In the genomic region with DNA sequence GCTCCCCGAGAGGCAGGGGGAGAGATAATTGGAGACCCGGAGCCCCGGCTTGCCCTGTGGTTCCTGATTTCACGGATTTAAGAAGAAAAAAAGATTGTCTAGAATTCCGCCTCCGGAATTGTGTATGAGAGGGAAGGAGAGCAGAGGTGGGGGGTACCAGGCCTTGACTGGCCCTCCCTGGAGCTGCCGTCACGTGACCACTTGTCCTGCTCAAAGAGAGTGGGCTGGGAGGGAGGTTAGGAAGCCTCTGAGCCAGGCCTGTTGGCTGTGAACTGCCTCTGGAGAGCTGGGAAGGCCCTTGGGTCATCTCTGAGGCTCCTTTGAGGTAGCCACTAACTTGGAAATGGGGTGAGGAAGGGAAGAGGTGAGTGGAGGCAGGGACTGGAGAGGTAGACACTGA, we compare ENCODE assay signal across 35 cellular contexts.
"Had no signal": no experiment of that assay in that cellular context is flagged by ENCODE, and none has a peak within 500 bp of the region (broad histone marks: within the 10 kb centered on the region; RNA-seq: fewer than 3 reads in every experiment).

No MANE protein-coding gene starts in this region.

- H3K27me3 ChIP-seq: body of pancreas had no signal

- H3K4me1 ChIP-seq: esophagus squamous epithelium, gastroesophageal sphincter, heart right ventricle had no signal

- H3K4me1 Mint-ChIP-seq: activated CD4-positive, alpha-beta T cell treated with anti-CD3 and anti-CD28 coated beads for 36 hours; activated T-helper 17 cell treated with anti-CD3 and anti-CD28 coated beads, Interleukin-2, amount 50 U/mL, for 72 hours; T-helper 17 cell had no signal

- H3K36me3 Mint-ChIP-seq: activated naive CD8-positive, alpha-beta T cell had no signal

- H3K9me3 ChIP-seq: body of pancreas, esophagus squamous epithelium, gastroesophageal sphincter, heart right ventricle had no signal

- H3K4me3 ChIP-seq: body of pancreas, esophagus squamous epithelium, gastroesophageal sphincter, heart right ventricle had no signal

- H3K27ac ChIP-seq: body of pancreas, epithelial cell of prostate, esophagus squamous epithelium, gastroesophageal sphincter, heart right ventricle, WERI-Rb-1 had no signal

- H3K36me3 ChIP-seq: esophagus squamous epithelium, gastroesophageal sphincter, heart right ventricle had no signal

- ATAC-seq: activated CD4-positive, alpha-beta T cell treated with anti-CD3 and anti-CD28 coated beads for 36 hours; activated CD8-positive, alpha-beta T cell treated with anti-CD3 and anti-CD28 coated beads for 36 hours; activated T-cell treated with anti-CD3 and anti-CD28 coated beads, Interleukin-2, amount 50 U/mL, for 4 hours; activated T-helper 17 cell treated with anti-CD3 and anti-CD28 coated beads, Interleukin-2, amount 50 U/mL, for 72 hours; body of pancreas; effector memory CD8-positive, alpha-beta T cell; gastroesophageal sphincter; heart right ventricle; T-helper 17 cell had no signal

- H3K27ac Mint-ChIP-seq: activated CD4-positive, alpha-beta T cell treated with anti-CD3 and anti-CD28 coated beads for 36 hours; activated CD8-positive, alpha-beta T cell treated with anti-CD3 and anti-CD28 coated beads for 36 hours; activated naive CD8-positive, alpha-beta T cell; activated T-helper 17 cell treated with anti-CD3 and anti-CD28 coated beads, Interleukin-2, amount 50 U/mL, for 72 hours; effector memory CD8-positive, alpha-beta T cell; T-helper 17 cell; T-helper 2 cell treated with Interferon-gamma antibody and Interleukin-4, amounts not matched to agents 5 μg/mL and 100 μg/mL, for 36 hours had no signal

- H3K9me3 Mint-ChIP-seq: activated CD8-positive, alpha-beta T cell treated with anti-CD3 and anti-CD28 coated beads for 36 hours; activated T-cell treated with anti-CD3 and anti-CD28 coated beads, Interleukin-2, amount 50 U/mL, for 4 hours; activated T-helper 17 cell treated with anti-CD3 and anti-CD28 coated beads, Interleukin-2, amount 50 U/mL, for 72 hours; T-helper 2 cell treated with Interferon-gamma antibody and Interleukin-4, amounts not matched to agents 5 μg/mL and 100 μg/mL, for 36 hours had no signal

- H3K4me3 Mint-ChIP-seq: activated CD4-positive, alpha-beta T cell treated with anti-CD3 and anti-CD28 coated beads for 36 hours; activated CD8-positive, alpha-beta T cell treated with anti-CD3 and anti-CD28 coated beads for 36 hours; activated naive CD8-positive, alpha-beta T cell; activated T-cell treated with anti-CD3 and anti-CD28 coated beads, Interleukin-2, amount 50 U/mL, for 4 hours; activated T-helper 17 cell treated with anti-CD3 and anti-CD28 coated beads, Interleukin-2, amount 50 U/mL, for 72 hours; effector memory CD8-positive, alpha-beta T cell; T-helper 17 cell; T-helper 2 cell treated with Interferon-gamma antibody and Interleukin-4, amounts not matched to agents 5 μg/mL and 100 μg/mL, for 36 hours had no signal

- FAIRE-seq: colon, endometrium, endothelial cell of umbilical vein had no signal

- DNase-seq: activated CD4-positive, alpha-beta T cell treated with anti-CD3 and anti-CD28 coated beads for 36 hours; activated CD4-positive, alpha-beta T cell treated with anti-CD3 and anti-CD28 coated beads, Interleukin-2, amount 50 U/mL, for 1 hour; activated CD4-positive, alpha-beta T cell treated with anti-CD3 and anti-CD28 coated beads, Interleukin-2, amount 50 U/mL, for 48 hours; activated CD4-positive, CD25-positive, alpha-beta regulatory T cell; activated CD4-positive, CD25-positive, alpha-beta regulatory T cell treated with anti-CD3 and anti-CD28 coated beads, Interleukin-2, amount 50 U/mL, for 72 hours; activated CD8-positive, alpha-beta memory T cell treated with anti-CD3 and anti-CD28 coated beads for 24 hours; activated CD8-positive, alpha-beta T cell treated with anti-CD3 and anti-CD28 coated beads for 36 hours; activated effector memory CD4-positive, alpha-beta T cell treated with Interleukin-2 at 50 U/mL for 16 hours; activated gamma-delta T cell treated with Interleukin-2 at 50 U/mL for 16 hours; activated naive CD4-positive, alpha-beta T cell treated with anti-CD3 and anti-CD28 coated beads, Interleukin-2, amount 50 U/mL, for 16 hours; activated naive CD4-positive, alpha-beta T cell treated with Interleukin-2 at 50 U/mL for 16 hours; activated T-cell treated with anti-CD3 and anti-CD28 coated beads, Interleukin-2, amount 50 U/mL, for 4 hours; amniotic stem cell; anterior cingulate cortex; body of pancreas; caudate nucleus; cortex of kidney; dermis blood vessel endothelial cell; effector CD4-positive, alpha-beta T cell; effector memory CD8-positive, alpha-beta T cell; esophagus squamous epithelium; foreskin melanocyte; heart right ventricle; T-helper 1 cell; T-helper 17 cell; T1000; WERI-Rb-1 had no signal
